Comparison of ENCODE assay signal across 10 cellular contexts in the genomic region with DNA sequence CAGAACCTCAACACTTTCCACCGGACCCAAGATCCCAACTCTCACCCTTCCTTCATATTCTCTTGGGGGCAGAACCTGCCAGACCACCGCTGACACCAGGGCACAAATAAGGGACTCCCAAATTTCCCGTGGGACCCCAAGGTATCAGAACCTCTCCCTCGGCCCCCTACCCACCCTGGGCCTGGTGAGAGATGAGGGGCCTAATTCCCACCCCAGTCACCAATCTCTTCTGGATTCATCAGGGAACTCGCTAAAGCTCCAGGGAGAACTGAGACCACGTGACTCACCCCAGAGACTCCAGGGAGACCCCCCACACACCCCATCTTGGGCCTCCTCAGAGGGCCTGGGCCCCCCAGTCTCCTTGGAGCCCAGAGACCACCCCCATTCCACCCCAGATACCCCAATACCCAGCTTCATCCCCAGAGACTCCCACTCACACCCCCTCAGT. TPM values are rescaled to one million over a fixed set of nuclear protein-coding genes. Genes with fewer than 3 reads are reported as not detected.
DNase-seq lines count a peak whose midpoint lies in the region; ATAC-seq, FAIRE-seq and TF ChIP-seq lines count a peak whose summit lies in the region.
"Had no signal": no experiment of that assay in that cellular context is flagged by ENCODE, and none has a peak within 500 bp of the region (broad histone marks: within the 10 kb centered on the region; RNA-seq: fewer than 3 reads in every experiment).

No MANE protein-coding gene starts in this region.

- FAIRE-seq in GM12878 (lab: Jason Lieb, UNC) (no peak), D721Med (lab: Jason Lieb, UNC) (no peak), pancreas (lab: Jason Lieb, UNC) (no peak)

- peaks cover 70% of the 10 kb centered on the region for H3K79me2 ChIP-seq in DOHH2 (ENCODE audit: control insufficient read depth, low read length)
- H3K79me2 ChIP-seq in KMS-11 (ENCODE audit: insufficient read depth, low read depth) = peaks cover 60% of the 10 kb centered on the region
- H3K79me2 ChIP-seq in GM12878 (ENCODE audit: control insufficient read depth, insufficient read depth, low read length) = peaks cover 70% of the 10 kb centered on the region
- H3K79me2 ChIP-seq in neural cell (replicated peaks; ENCODE audit: insufficient read depth, low read length) = peaks cover 30% of the 10 kb centered on the region

- DNase-seq in GM12878 (ENCODE audit: low read depth, low spot score) = no peak
- DNase-seq in D721Med (ENCODE audit: insufficient read length, low spot score) = no peak
- DNase-seq in pancreas = no peak
- no peak for DNase-seq in NCI-H82 (lab: John Stamatoyannopoulos, UW)
- DNase-seq in putamen (ENCODE audit: low spot score) = no peak
- DNase-seq: esophagus squamous epithelium, HCEC 1CT had no signal

- no peak for TF ChIP-seq EP300 in GM12878 (IDR thresholded peaks at IDR 0.05; ENCODE audit: borderline replicate concordance in 1 of 2, control insufficient read depth in 1 of 2, low read depth in 2 of 2, low read length in 2 of 2)
- no peak for TF ChIP-seq EP300 in neural cell (conservative IDR thresholded peaks at IDR 0.05; ENCODE audit: poor library complexity, severe bottlenecking)

- POLR2A ChIA-PET in GM12878 (lab: Charles Lee) = interaction anchor here (0.5 to 2.0 kb wide), 4 partner anchors 21 to 145 kb away, joined by 3 to 10 read pairs (median 5); partner anchors contain the start of genes GADD45B and TIMM13

- H2AFZ ChIP-seq in KMS-11 (ENCODE audit: low read depth) (no peak overlapping the region), GM12878 (ENCODE audit: control insufficient read depth, low read depth, low read length) (no peak overlapping the region), neural cell (ENCODE audit: low read depth, low read length) (no peak overlapping the region)

- intact Hi-C loops in GM12878 (cut with micrococcal nuclease; ENCODE audit: unreplicated experiment) = no loop called here
- intact Hi-C loops in pancreas (cut with DNase I) = no loop called here

- no peak overlapping the region; the same call in 1 of the 2 replicates for H3K27ac ChIP-seq in DOHH2 (ENCODE audit: low read depth, low read length)
- H3K27ac ChIP-seq in KMS-11 = no peak overlapping the region
- H3K27ac ChIP-seq in GM12878 (ENCODE audit: control insufficient read depth, insufficient read depth) = peak overlapping the region; percentile 90
- no peak overlapping the region for H3K27ac ChIP-seq in neural cell (ENCODE audit: low read length)
- H3K27ac ChIP-seq in pancreas = no peak overlapping the region

- H3K4me2 ChIP-seq in DOHH2 (ENCODE audit: low read length) = peak overlapping the region; percentile 97
- H3K4me2 ChIP-seq in KMS-11 = peak overlapping the region; percentile 88
- peak overlapping the region; percentile 93 for H3K4me2 ChIP-seq in GM12878 (ENCODE audit: control insufficient read depth, insufficient read depth)
- peak overlapping the region; percentile 73 for H3K4me2 ChIP-seq in neural cell (ENCODE audit: low read length)

- H3K4me1 ChIP-seq in DOHH2 (ENCODE audit: control insufficient read depth, low read length) (peaks cover 37% of the 10 kb centered on the region), KMS-11 (ENCODE audit: low read depth, poor library complexity, severe bottlenecking) (peaks cover 23% of the 10 kb centered on the region), GM12878 (ENCODE audit: control insufficient read depth, insufficient read depth, low read length) (peaks cover 19% of the 10 kb centered on the region), pancreas (peaks cover 0 to 3% (median 0%) of the 10 kb centered on the region in 3 donors)

- H3K4me3 ChIP-seq in DOHH2 (ENCODE audit: low read length) (peak overlapping the region; percentile 88), KMS-11 (IDR thresholded peaks at IDR 0.05; ENCODE audit: insufficient read depth, low read depth, low read length) (no peak overlapping the region), GM12878 (peak overlapping the region; percentile 99), neural cell (ENCODE audit: low read length) (peak overlapping the region; percentile 97), pancreas (no peak overlapping the region)

- no peak for TF ChIP-seq RAD21 in GM12878 (IDR thresholded peaks at IDR 0.05; ENCODE audit: insufficient read depth, low read depth, low read length)
- no peak for TF ChIP-seq RAD21 in neural cell (conservative IDR thresholded peaks at IDR 0.05)

- H3K27me3 ChIP-seq in DOHH2 (ENCODE audit: control insufficient read depth, low read length) = no peaks in the 10 kb centered on the region
- H3K27me3 ChIP-seq in KMS-11 (ENCODE audit: insufficient read depth, low read depth) = no peaks in the 10 kb centered on the region
- H3K27me3 ChIP-seq in GM12878 (replicated peaks in 1 of 2; ENCODE audit: control insufficient read depth in 2 of 2, insufficient read depth in 2 of 2, low read length in 1 of 2) = no peaks in the 10 kb centered on the region
- H3K27me3 ChIP-seq in neural cell (ENCODE audit: insufficient read depth, low read depth, low read length) = no peaks in the 10 kb centered on the region
- no peaks in the 10 kb centered on the region for H3K27me3 ChIP-seq in pancreas
- H3K27me3 ChIP-seq: esophagus squamous epithelium had no signal

- in situ Hi-C loops in GM12878 (cut with MboI) = no loop called here

- H3K9me2 ChIP-seq in DOHH2 (replicated peaks; ENCODE audit: control insufficient read depth, low read length) = no peaks in the 10 kb centered on the region
- H3K9me2 ChIP-seq in neural cell (ENCODE audit: insufficient read depth, low read length) = no peaks in the 10 kb centered on the region

- BruUV-seq in GM12878 (replicated peaks; lab: Mats Ljungman, UMichigan) = TSS peak; percentile 48

- ATAC-seq in GM12878 (no peak), pancreas (no peak)

- peaks cover 43% of the 10 kb centered on the region for H3K36me3 ChIP-seq in DOHH2 (ENCODE audit: control insufficient read depth, low read length)
- H3K36me3 ChIP-seq in KMS-11 (ENCODE audit: insufficient read depth) = no peaks in the 10 kb centered on the region
- peaks cover 8 to 14% of the 10 kb centered on the region in 2 experiments; a peak in 3 of 4 replicates for H3K36me3 ChIP-seq in GM12878 (ENCODE audit: control insufficient read depth in 2 of 2, insufficient read depth in 2 of 2, low read length in 1 of 2)
- no peaks in the 10 kb centered on the region for H3K36me3 ChIP-seq in neural cell (ENCODE audit: insufficient read depth, low read length)
- H3K36me3 ChIP-seq in pancreas = no peaks in the 10 kb centered on the region

- no peak for TF ChIP-seq CTCF in DOHH2 (IDR thresholded peaks at IDR 0.05; ENCODE audit: low read depth, low read length, poor library complexity, severe bottlenecking)
- no peak for TF ChIP-seq CTCF in KMS-11 (conservative IDR thresholded peaks at IDR 0.05; ENCODE audit: low read depth, low read length)
- TF ChIP-seq CTCF in GM12878 (IDR thresholded peaks at IDR 0.05 in 2 of 3, conservative IDR thresholded peaks at IDR 0.05 in 1 of 3; ENCODE audit: control insufficient read depth in 2 of 3, extremely low read depth in 1 of 3, insufficient read depth in 1 of 3, low read depth in 3 of 3, low read length in 3 of 3) = no peak
- no peak for TF ChIP-seq CTCF in neural cell (IDR thresholded peaks at IDR 0.05; ENCODE audit: poor library complexity, severe bottlenecking)
- TF ChIP-seq CTCF in D721Med (IDR thresholded peaks at IDR 0.05; ENCODE audit: insufficient read depth, missing control alignments) = no peak
- TF ChIP-seq CTCF in pancreas (IDR thresholded peaks at IDR 0.05) = no peak

- H3K9ac ChIP-seq in KMS-11 (peak overlapping the region; percentile 91; the same call in 1 of the 2 replicates), GM12878 (ENCODE audit: control insufficient read depth, insufficient read depth, low read length) (peak overlapping the region; percentile 94), neural cell (ENCODE audit: low read length) (peak overlapping the region; percentile 86)

- CTCF ChIA-PET in GM12878 (lab: Yijun Ruan, JAX) = interaction anchor here (1.1 kb wide), 1 partner anchor 63 kb away, joined by 3 read pairs; no protein-coding TSS in a partner anchor

- no peak for TF ChIP-seq POLR2A in GM12878 (IDR thresholded peaks at IDR 0.05; ENCODE audit: low read depth, low read length)

- 12% methylated on average over 6 of the region's 6 CpGs for WGBS in GM12878 (ENCODE audit: insufficient coverage, insufficient replicate concordance, low lambda C conversion rate, missing lambda C conversion rate)
- WGBS in pancreas, 2 donors = 91 to 96% methylated on average over 6 of the region's 6 CpGs

- peaks cover 9% of the 10 kb centered on the region; the same call in 1 of the 2 replicates for H4K20me1 ChIP-seq in DOHH2 (ENCODE audit: control insufficient read depth, insufficient read depth, low read depth, low read length)
- no peaks in the 10 kb centered on the region; the same call in 1 of the 2 replicates for H4K20me1 ChIP-seq in KMS-11 (ENCODE audit: insufficient read depth)
- H4K20me1 ChIP-seq in GM12878 (ENCODE audit: control insufficient read depth, insufficient read depth) = peaks cover 12% of the 10 kb centered on the region
- no peaks in the 10 kb centered on the region for H4K20me1 ChIP-seq in neural cell (ENCODE audit: insufficient read depth)

- RAD21 ChIA-PET in GM12878 (lab: Charles Lee; ENCODE audit: unreplicated experiment) = interaction anchor here (1.0 to 1.5 kb wide), 2 partner anchors 89 to 169 kb away, joined by 3 to 4 read pairs; no protein-coding TSS in a partner anchor

- H3K9me3 ChIP-seq in DOHH2 (ENCODE audit: control insufficient read depth, insufficient read depth, low read length) (no peaks in the 10 kb centered on the region), GM12878 (replicated peaks; ENCODE audit: control insufficient read depth, insufficient read depth, low read length) (no peaks in the 10 kb centered on the region), neural cell (ENCODE audit: low read length) (no peaks in the 10 kb centered on the region), pancreas (no peaks in the 10 kb centered on the region)
- H3K9me3 ChIP-seq: esophagus squamous epithelium had no signal

- H3F3A ChIP-seq in DOHH2 (ENCODE audit: control insufficient read depth, insufficient read depth) = no peaks in the 10 kb centered on the region
- H3F3A ChIP-seq in neural cell (ENCODE audit: insufficient read depth, low read length, poor library complexity, severe bottlenecking) = no peaks in the 10 kb centered on the region

- SMC1A ChIA-PET in GM12878 (lab: Charles Lee; ENCODE audit: uncharacterized antibody, unreplicated experiment) = interaction anchor here (1.5 kb wide), 1 partner anchor 8 kb away, joined by 3 read pairs; no protein-coding TSS in a partner anchor

RNA-seq across cellular contexts. Expression of gene LMNB2, which starts 1.8 kb away (rescaled TPM):
- total RNA-seq in GM12878 (2013; cell fraction: nucleolus; rRNA removed) = 39.2 and 49.9 TPM in 2 replicates
- total RNA-seq in GM12878 (2014; rRNA removed) (98.7 and 107 TPM in 2 replicates), GM12878 (2014; rRNA removed; fragmentation: Illumina TruSeq; extraction: Trizol) (63.4 and 66.4 TPM in 2 replicates), GM12878 (2021) (117 and 118 TPM in 2 replicates), pancreas (10 to 100 TPM in 3 of 6 donors, 1 to 10 TPM in 3; 3.9 to 14.8 (median 9.7) TPM)
- 34.0 TPM for polyA plus RNA-seq in GM12878 (2011; ENCODE audit: low read depth)
- polyA plus RNA-seq in GM12878 (2011; rRNA removed) (62.9 and 98.1 TPM in 2 replicates), GM12878 (2014; fragmentation: Illumina TruSeq; extraction: Trizol) (80.1 and 121 TPM in 2 replicates), GM12878 (2014; fragmentation: Nextera tagmentation; extraction: Ambion mirVana) (1 to 10 TPM in 1 of 2 experiments, under 1 TPM in 1; 0.61 to 1.9 TPM), GM12878 (2014; rRNA removed) (94.8 and 108 TPM in 2 replicates), GM12878 (2016; fragmentation: Nextera tagmentation; extraction: Ambion mirVana) (10 to 100 TPM; 10.4 to 47.3 TPM), neural cell (44.1 and 48.8 TPM in 2 replicates), pancreas (10 to 100 TPM in 1 of 2 donors, 1 to 10 TPM in 1; 5.2 to 11.9 TPM)
- 131 and 153 TPM in 2 replicates for polyA plus RNA-seq in GM12878 (2011; cell fraction: cytosol; rRNA removed)
- polyA plus RNA-seq in GM12878 (2011; cell fraction: nucleus; rRNA removed) = 89.5 and 121 TPM in 2 replicates
- 45.1 and 51.1 TPM in 2 replicates for polyA plus RNA-seq in GM12878 (2012)
- 61.8 and 93.7 TPM in 2 replicates for polyA minus RNA-seq in GM12878 (2011; rRNA and poly(A)+ RNA removed)
- 29.2 and 34.9 TPM in 2 replicates for polyA minus RNA-seq in GM12878 (2011; cell fraction: cytosol; rRNA and poly(A)+ RNA removed)
- 14.7 and 19.8 TPM in 2 replicates for polyA minus RNA-seq in GM12878 (2011; cell fraction: nucleus; rRNA and poly(A)+ RNA removed)
- 57.9 and 71.6 TPM in 2 replicates for polyA minus RNA-seq in neural cell

RNA-seq across cellular contexts. Expression of gene GADD45B, which starts 20.9 kb away (rescaled TPM):
- 313 and 319 TPM in 2 replicates for total RNA-seq in GM12878 (2013; cell fraction: nucleolus; rRNA removed)
- total RNA-seq in GM12878 (2014; rRNA removed) (89.5 and 97.3 TPM in 2 replicates), GM12878 (2014; rRNA removed; fragmentation: Illumina TruSeq; extraction: Trizol) (51.1 and 53.5 TPM in 2 replicates), GM12878 (2021) (101 and 104 TPM in 2 replicates), pancreas (10 to 100 TPM; 20.4 to 58.8 (median 42.3) TPM)
- polyA plus RNA-seq in GM12878 (2011; ENCODE audit: low read depth) = 59.9 TPM
- polyA plus RNA-seq in GM12878 (2011; rRNA removed) (112 and 180 TPM in 2 replicates), GM12878 (2014; fragmentation: Illumina TruSeq; extraction: Trizol) (12.4 and 33.7 TPM in 2 replicates), GM12878 (2014; fragmentation: Nextera tagmentation; extraction: Ambion mirVana) (10 to 100 TPM in 1 of 2 experiments, 1 to 10 TPM in 1; 2.4 to 10.5 TPM), GM12878 (2014; rRNA removed) (150 and 165 TPM in 2 replicates), GM12878 (2016; fragmentation: Nextera tagmentation; extraction: Ambion mirVana) (100 to 1,000 TPM in 1 of 2 experiments, 10 to 100 TPM in 1; 92.7 to 106 TPM), neural cell (0.44 TPM in 1 of 2 replicates, not detected in the other), pancreas (100 to 1,000 TPM; 182 to 237 TPM)
- polyA plus RNA-seq in GM12878 (2011; cell fraction: cytosol; rRNA removed) = 262 and 293 TPM in 2 replicates
- polyA plus RNA-seq in GM12878 (2011; cell fraction: nucleus; rRNA removed) = 355 and 391 TPM in 2 replicates
- polyA plus RNA-seq in GM12878 (2012) = 129 and 137 TPM in 2 replicates
- 93.1 and 170 TPM in 2 replicates for polyA minus RNA-seq in GM12878 (2011; rRNA and poly(A)+ RNA removed)
- polyA minus RNA-seq in GM12878 (2011; cell fraction: cytosol; rRNA and poly(A)+ RNA removed) = 64.0 and 71.2 TPM in 2 replicates
- 216 and 321 TPM in 2 replicates for polyA minus RNA-seq in GM12878 (2011; cell fraction: nucleus; rRNA and poly(A)+ RNA removed)
- 1.9 and 2.2 TPM in 2 replicates for polyA minus RNA-seq in neural cell

RNA-seq across cellular contexts. Expression of gene TIMM13, which starts 27.6 kb away (rescaled TPM):
- 59.7 and 74.3 TPM in 2 replicates for total RNA-seq in GM12878 (2013; cell fraction: nucleolus; rRNA removed)
- total RNA-seq in GM12878 (2014; rRNA removed) (69.5 and 80.8 TPM in 2 replicates), GM12878 (2014; rRNA removed; fragmentation: Illumina TruSeq; extraction: Trizol) (28.3 and 34.4 TPM in 2 replicates), GM12878 (2021) (151 and 160 TPM in 2 replicates), pancreas (10 to 100 TPM; 37.7 to 71.8 (median 48.2) TPM)
- 23.9 TPM for polyA plus RNA-seq in GM12878 (2011; ENCODE audit: low read depth)
- polyA plus RNA-seq in GM12878 (2011; rRNA removed) (17.1 and 38.9 TPM in 2 replicates), GM12878 (2014; fragmentation: Illumina TruSeq; extraction: Trizol) (1.6 and 9.9 TPM in 2 replicates), GM12878 (2014; fragmentation: Nextera tagmentation; extraction: Ambion mirVana) (10 to 100 TPM; 17.9 to 46.3 TPM), GM12878 (2014; rRNA removed) (82.1 and 111 TPM in 2 replicates), GM12878 (2016; fragmentation: Nextera tagmentation; extraction: Ambion mirVana) (100 to 1,000 TPM; 200 to 205 TPM), neural cell (61.0 and 73.0 TPM in 2 replicates), pancreas (10 to 100 TPM; 43.3 to 51.7 TPM)
- polyA plus RNA-seq in GM12878 (2011; cell fraction: cytosol; rRNA removed) = 74.2 and 137 TPM in 2 replicates
- 67.2 and 71.6 TPM in 2 replicates for polyA plus RNA-seq in GM12878 (2011; cell fraction: nucleus; rRNA removed)
- 48.0 and 50.4 TPM in 2 replicates for polyA plus RNA-seq in GM12878 (2012)
- polyA minus RNA-seq in GM12878 (2011; rRNA and poly(A)+ RNA removed) = 5.5 and 23.9 TPM in 2 replicates
- 18.7 and 24.1 TPM in 2 replicates for polyA minus RNA-seq in GM12878 (2011; cell fraction: cytosol; rRNA and poly(A)+ RNA removed)
- 9.9 and 18.2 TPM in 2 replicates for polyA minus RNA-seq in GM12878 (2011; cell fraction: nucleus; rRNA and poly(A)+ RNA removed)
- 20.7 and 25.3 TPM in 2 replicates for polyA minus RNA-seq in neural cell

Comparison
In these comparisons a context has a peak if more than half of its experiments do, and no peak if none do; other contexts are left out.
1. H3K4me3 ChIP-seq: peak in DOHH2 (single experiment), GM12878 (single experiment) and neural cell (single experiment); none in KMS-11 (single experiment) and pancreas (0 of 4).
2. Peak in every context shown above with its lines, with median percentiles within 50 percentile points of each other: H3K4me2 ChIP-seq and H3K9ac ChIP-seq.